Comparison of ENCODE assay signal across 14 cellular contexts in genomic region chr4:10977534-10977933, GRCh38.
DNase-seq lines count a peak whose midpoint lies in the region; ATAC-seq, FAIRE-seq and TF ChIP-seq lines count a peak whose summit lies in the region.
"Had no signal": no experiment of that assay in that cellular context is flagged by ENCODE, and none has a peak within 500 bp of the region (broad histone marks: within the 10 kb centered on the region; RNA-seq: fewer than 3 reads in every experiment).

No MANE protein-coding gene starts in this region.

- H3K9me2 ChIP-seq in Karpas-422 (replicated peaks; ENCODE audit: insufficient read depth, low read length), result no peaks in the 10 kb centered on the region

- no peak overlapping the region for H2AFZ ChIP-seq in Karpas-422 (ENCODE audit: low read length)

- H3K27ac ChIP-seq in Karpas-422 (ENCODE audit: low read length), result no peak overlapping the region
- H3K27ac ChIP-seq in vagina, result no peak overlapping the region
- no peak overlapping the region for H3K27ac ChIP-seq in ascending aorta
- H3K27ac ChIP-seq: A549 had no signal

- no peak for TF ChIP-seq CTCF in chondrocyte (IDR thresholded peaks at IDR 0.05)
- TF ChIP-seq CTCF in vagina (IDR thresholded peaks at IDR 0.05), result no peak
- no peak for TF ChIP-seq CTCF in ascending aorta (IDR thresholded peaks at IDR 0.05)

- ATAC-seq in GM19395 (IDR thresholded peaks at IDR 0.05; ENCODE audit: unreplicated experiment) (peak; percentile 93), HG02852 (IDR thresholded peaks at IDR 0.05; ENCODE audit: unreplicated experiment) (peak; percentile 76)
- ATAC-seq: A549; activated naive CD4-positive, alpha-beta T cell treated with anti-CD3 and anti-CD28 coated beads, Interleukin-2, amount 50 U/mL, for 72 hours had no signal

- no peaks in the 10 kb centered on the region for H3K36me3 Mint-ChIP-seq in chondrocyte (ENCODE audit: low read depth)
- H3K36me3 Mint-ChIP-seq: activated naive CD4-positive, alpha-beta T cell treated with anti-CD3 and anti-CD28 coated beads, Interleukin-2, amount 50 U/mL, for 72 hours had no signal

- no peaks in the 10 kb centered on the region for H3K79me2 ChIP-seq in Karpas-422 (ENCODE audit: low read length)

- H3K4me1 ChIP-seq in Karpas-422 (ENCODE audit: low read length) (no peaks in the 10 kb centered on the region), vagina (peaks cover 5% of the 10 kb centered on the region), ascending aorta (no peaks in the 10 kb centered on the region)
- H3K4me1 ChIP-seq: A549 had no signal

- FAIRE-seq in HTR-8/SVneo (lab: Jason Lieb, UNC), result no peak
- FAIRE-seq: A549, islet of Langerhans had no signal

- intact Hi-C loops in vagina (cut with DNase I), result no loop called here
- intact Hi-C loops in ascending aorta (cut with DNase I), result no loop called here

- H3K4me3 ChIP-seq in Karpas-422 (ENCODE audit: low read length), result no peak overlapping the region
- H3K4me3 ChIP-seq in vagina, result no peak overlapping the region
- H3K4me3 ChIP-seq in ascending aorta, result no peak overlapping the region
- H3K4me3 ChIP-seq: A549 had no signal

- no peaks in the 10 kb centered on the region for H3K4me1 Mint-ChIP-seq in chondrocyte (ENCODE audit: low read depth)

- H4K20me1 ChIP-seq in Karpas-422 (ENCODE audit: insufficient read depth, low read depth, low read length), result no peaks in the 10 kb centered on the region

- H3K9me3 Mint-ChIP-seq in chondrocyte (ENCODE audit: low read depth), result no peaks in the 10 kb centered on the region

- H3K4me3 Mint-ChIP-seq in chondrocyte (ENCODE audit: unreplicated experiment), result no peak overlapping the region

- H3K36me3 ChIP-seq in Karpas-422 (ENCODE audit: insufficient read depth, low read length), result no peaks in the 10 kb centered on the region
- H3K36me3 ChIP-seq in vagina, result no peaks in the 10 kb centered on the region
- no peaks in the 10 kb centered on the region for H3K36me3 ChIP-seq in ascending aorta

- H3K27me3 Mint-ChIP-seq in chondrocyte (ENCODE audit: low read depth), result no peaks in the 10 kb centered on the region

- peaks cover 15% of the 10 kb centered on the region for H3K9me3 ChIP-seq in Karpas-422 (ENCODE audit: low read length)
- no peaks in the 10 kb centered on the region for H3K9me3 ChIP-seq in vagina
- no peaks in the 10 kb centered on the region for H3K9me3 ChIP-seq in ascending aorta
- H3K9me3 ChIP-seq: A549 had no signal

- no peak for TF ChIP-seq POLR2A in vagina (IDR thresholded peaks at IDR 0.05)

- no peak overlapping the region for H3K27ac Mint-ChIP-seq in chondrocyte (ENCODE audit: unreplicated experiment)
- H3K27ac Mint-ChIP-seq: activated naive CD4-positive, alpha-beta T cell treated with anti-CD3 and anti-CD28 coated beads, Interleukin-2, amount 50 U/mL, for 72 hours had no signal

- H3K27me3 ChIP-seq in Karpas-422 (ENCODE audit: low read length), result no peaks in the 10 kb centered on the region
- no peaks in the 10 kb centered on the region for H3K27me3 ChIP-seq in vagina
- no peaks in the 10 kb centered on the region for H3K27me3 ChIP-seq in ascending aorta

- peak; percentile 34 for DNase-seq in CD1c-positive myeloid dendritic cell (ENCODE audit: extremely low spot score)
- DNase-seq in Karpas-422, result peak; percentile 47
- DNase-seq in chondrocyte (ENCODE audit: low spot score), result no peak
- no peak for DNase-seq in vagina (ENCODE audit: extremely low spot score in 2 of 2)
- DNase-seq in HTR-8/SVneo (ENCODE audit: insufficient read length, low spot score), result no peak
- DNase-seq in ascending aorta (ENCODE audit: low spot score in 2 of 2), result no peak
- DNase-seq: activated CD4-positive, alpha-beta T cell treated with anti-CD3 and anti-CD28 coated beads, Interleukin-2, amount 50 U/mL, for 48 hours; HCEC 1CT; NCI-H187 had no signal

- no peak overlapping the region for H3K4me2 ChIP-seq in Karpas-422 (ENCODE audit: low read depth, low read length, poor library complexity, severe bottlenecking)
- H3K4me2 ChIP-seq: A549 had no signal

- H3K9ac ChIP-seq in Karpas-422 (ENCODE audit: low read length), result no peak overlapping the region

Comparison
In these comparisons a context has a peak if more than half of its experiments do, and no peak if none do; other contexts are left out.
1. DNase-seq: peak in CD1c-positive myeloid dendritic cell (single experiment) and Karpas-422 (single experiment); none in chondrocyte (single experiment), vagina (0 of 2), HTR-8/SVneo (single experiment) and ascending aorta (0 of 2).